8 cellular contexts compared by ENCODE assay signal in the genomic region with DNA sequence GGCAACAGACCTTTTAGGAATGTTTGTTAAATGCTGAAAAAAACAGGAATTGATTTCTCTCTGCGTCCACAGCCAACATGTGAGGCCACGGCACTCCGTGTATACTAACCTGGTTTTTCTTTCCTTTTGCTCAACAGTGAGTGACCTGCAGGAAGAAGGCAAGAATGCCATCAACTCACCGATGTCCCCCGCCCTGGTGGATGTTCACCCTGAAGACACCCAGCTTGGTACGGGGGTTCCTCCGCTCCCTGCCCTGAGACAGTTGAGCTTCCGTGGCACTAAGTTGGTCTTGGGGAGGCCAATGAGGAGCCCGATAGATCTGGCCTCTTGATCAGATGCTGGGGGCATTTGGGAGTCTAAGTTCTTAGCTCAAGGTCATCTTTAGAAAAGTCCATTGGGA.
"Had no signal": no experiment of that assay in that cellular context is flagged by ENCODE, and none has a peak within 500 bp of the region (broad histone marks: within the 10 kb centered on the region; RNA-seq: fewer than 3 reads in every experiment).

No MANE protein-coding gene starts in this region.

- FAIRE-seq: HepG2 had no signal

- DNase-seq: GM23248, GOT3, H7, HFFc6 had no signal

- H3K4me1 ChIP-seq: HAP-1 had no signal

- ATAC-seq: HCT116 had no signal

- H3K9ac ChIP-seq: GM23248 had no signal

- H3K4me3 ChIP-seq: GM23248, HAP-1 had no signal

- H3K9me3 ChIP-seq: HAP-1 had no signal

- H3K27ac ChIP-seq: GM23248, HL-60 had no signal
